In the genomic region with DNA sequence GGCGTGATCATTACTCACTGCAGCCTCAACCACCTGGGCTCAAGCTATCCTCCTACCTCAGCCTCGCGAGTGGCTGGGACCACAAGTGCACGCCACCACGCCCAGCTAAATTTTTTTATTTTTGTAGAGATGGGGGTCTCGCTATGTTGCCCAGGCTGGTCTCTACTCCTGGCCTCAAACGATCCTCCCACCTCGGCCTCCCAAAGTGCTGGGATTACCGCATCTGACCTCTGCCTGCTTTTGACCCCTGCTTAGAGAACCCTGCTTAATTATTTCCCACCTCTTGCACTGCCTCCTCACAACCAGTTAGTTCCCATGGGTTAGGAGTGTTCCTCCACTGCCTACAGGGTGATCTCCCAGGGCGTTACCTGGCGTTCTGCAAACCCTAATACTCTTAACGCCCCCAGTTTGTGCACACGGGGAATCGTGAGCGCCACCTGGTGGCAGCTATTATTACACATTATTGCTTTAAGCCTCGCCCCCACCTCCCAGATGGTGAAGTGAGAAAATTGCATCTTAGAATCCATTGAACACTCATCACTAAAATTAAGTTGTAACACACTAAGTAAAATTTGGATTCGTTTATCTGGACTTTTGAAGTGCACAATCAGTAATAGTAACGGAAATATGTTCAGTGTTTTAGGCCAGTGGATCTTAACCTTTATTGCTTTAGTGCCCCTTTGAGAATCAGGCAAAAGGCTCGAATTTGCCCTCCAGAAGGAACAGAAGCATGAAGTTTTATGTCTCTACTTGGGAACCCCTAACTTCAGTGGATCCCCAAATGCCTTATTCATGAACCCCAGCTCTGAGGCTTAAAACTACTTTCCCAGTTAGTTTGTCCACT, we compare ENCODE assay signal across 1 cellular context.
A peak's percentile ranks its signal among the peaks of the same experiment; 100 is the strongest.
TF ChIP-seq lines count a peak whose summit lies in the region.

No MANE protein-coding gene starts in this region.

TF ChIP-seq in neural cell, 6 proteins besides CTCF, POLR2A, EP300 and RAD21 (continued from another document):
- peak; percentile 42 for TF ChIP-seq SMC3 (conservative IDR thresholded peaks at IDR 0.05; ENCODE audit: poor library complexity)
